Comparison of ENCODE assay signal across 8 cellular contexts in genomic region chr16:67672739-67673662, GRCh38. TPM values are rescaled to one million over a fixed set of nuclear protein-coding genes. Genes with fewer than 3 reads are reported as not detected.
DNase-seq lines count a peak whose midpoint lies in the region; ATAC-seq, FAIRE-seq and TF ChIP-seq lines count a peak whose summit lies in the region.

No MANE protein-coding gene starts in this region.

- H3K4me3 ChIP-seq in cardiac muscle cell = no peak overlapping the region

- no peak for ATAC-seq in HG03159 (IDR thresholded peaks at IDR 0.05; ENCODE audit: unreplicated experiment)
- no peak for ATAC-seq in HG03135 (IDR thresholded peaks at IDR 0.05; ENCODE audit: unreplicated experiment)

- no peak for FAIRE-seq in RCC 7860 (lab: Jason Lieb, UNC)

- peak overlapping the region; percentile 86 for H3K27ac ChIP-seq in C4-2B
- H3K27ac ChIP-seq in cardiac muscle cell = no peak overlapping the region

- peaks cover 83% of the 10 kb centered on the region for H3K27me3 ChIP-seq in cardiac muscle cell

- DNase-seq in H4 (ENCODE audit: low spot score) (peak; percentile 57), RCC 7860 (ENCODE audit: low spot score) (peak; percentile 48), amniotic epithelial cell (ENCODE audit: low read depth) (peak; percentile 80), cardiac muscle cell (ENCODE audit: low read depth in 1 of 2, low spot score in 1 of 2) (peak; percentile 68 to 84), posterior cingulate gyrus (peak in 8 of 10 donors; percentile 39 to 95 (median 67))

- no peaks in the 10 kb centered on the region for H3K36me3 ChIP-seq in cardiac muscle cell

- no peaks in the 10 kb centered on the region for H3K9me3 ChIP-seq in cardiac muscle cell (ENCODE audit: low read depth)

- TF ChIP-seq CTCF in C4-2B (conservative IDR thresholded peaks at IDR 0.05) (peak; percentile 86), cardiac muscle cell (IDR thresholded peaks at IDR 0.05; ENCODE audit: low read depth, low read length) (peak; percentile 87)

- no peaks in the 10 kb centered on the region for H3K4me1 ChIP-seq in cardiac muscle cell (ENCODE audit: low read depth)

- intact Hi-C loops in posterior cingulate gyrus (cut with DNase I) = loop anchor here (10.0 kb wide), 2 partner anchors 132 to 252 kb away; partner anchors contain the start of genes RANBP10 and TSNAXIP1

RNA-seq across cellular contexts. Expression of gene C16orf86, which starts 6.4 kb away (rescaled TPM):
- total RNA-seq in H4 (2014; rRNA removed; shearing (Covaris generic)) = not detected in 2 replicates
- total RNA-seq in cardiac muscle cell = 13.0 and 14.9 TPM in 2 replicates
- 1.7 and 5.1 TPM in 2 replicates for polyA plus RNA-seq in cardiac muscle cell

RNA-seq across cellular contexts. Expression of gene ENKD1, which starts 6.5 kb away (rescaled TPM):
- 5.6 and 6.6 TPM in 2 replicates for total RNA-seq in H4 (2014; rRNA removed; shearing (Covaris generic))
- 29.8 and 34.8 TPM in 2 replicates for total RNA-seq in cardiac muscle cell
- polyA plus RNA-seq in cardiac muscle cell = 23.3 and 23.8 TPM in 2 replicates

RNA-seq across cellular contexts. Expression of gene PARD6A, which starts 12.2 kb away (rescaled TPM):
- total RNA-seq in H4 (2014; rRNA removed; shearing (Covaris generic)) = not detected in 2 replicates
- total RNA-seq in cardiac muscle cell = 0.71 and 0.74 TPM in 2 replicates
- polyA plus RNA-seq in cardiac muscle cell = 0.91 and 1.1 TPM in 2 replicates

RNA-seq across cellular contexts. Expression of gene ACD, which starts 12.9 kb away (rescaled TPM):
- total RNA-seq in H4 (2014; rRNA removed; shearing (Covaris generic)) = 29.1 and 45.6 TPM in 2 replicates
- 17.2 and 25.5 TPM in 2 replicates for total RNA-seq in cardiac muscle cell
- polyA plus RNA-seq in cardiac muscle cell = 25.1 and 31.8 TPM in 2 replicates

RNA-seq across cellular contexts. Expression of gene CARMIL2, which starts 28.1 kb away (rescaled TPM):
- 0.17 and 0.18 TPM in 2 replicates for total RNA-seq in H4 (2014; rRNA removed; shearing (Covaris generic))
- total RNA-seq in cardiac muscle cell = 0.78 and 1.6 TPM in 2 replicates
- polyA plus RNA-seq in cardiac muscle cell = 2.3 and 2.4 TPM in 2 replicates

Comparison
In these comparisons a context has a peak if more than half of its experiments do, and no peak if none do; other contexts are left out.
1. RNA of gene C16orf86, which starts 6.4 kb away (total RNA-seq): 13.0 to 14.9 TPM in cardiac muscle cell; not detected in H4; every median in the first group is over 10 times any median in the second.
2. Peak in every context shown above with its lines, with median percentiles within 50 percentile points of each other: DNase-seq.